19 cellular contexts compared by ENCODE assay signal in genomic region chr18:4260107-4260506, GRCh38.
"Had no signal": no experiment of that assay in that cellular context is flagged by ENCODE, and none has a peak within 500 bp of the region (broad histone marks: within the 10 kb centered on the region; RNA-seq: fewer than 3 reads in every experiment).

No MANE protein-coding gene starts in this region.

- ATAC-seq: activated CD8-positive, alpha-beta T cell treated with anti-CD3 and anti-CD28 coated beads for 36 hours; activated naive CD4-positive, alpha-beta T cell treated with anti-CD3 and anti-CD28 coated beads, Interleukin-2, amount 50 U/mL, for 72 hours; heart right ventricle; left colon had no signal

- H3K4me3 ChIP-seq: heart right ventricle, ovary, prostate gland, testis, uterus had no signal

- DNase-seq: activated B cell treated with CpG ODN at 0.5 μM for 24 hours; activated CD4-positive, alpha-beta T cell treated with anti-CD3 and anti-CD28 coated beads for 48 hours; activated CD8-positive, alpha-beta T cell treated with anti-CD3 and anti-CD28 coated beads for 36 hours; activated T-cell treated with anti-CD3 and anti-CD28 coated beads, Interleukin-2, amount 50 U/mL, for 1 hour; central memory CD4-positive, alpha-beta T cell; dermis blood vessel endothelial cell; effector CD8-positive, alpha-beta T cell; erythroblast; foreskin fibroblast; heart right ventricle; left colon; ovary; stimulated activated CD4-positive, alpha-beta T cell treated with anti-CD3 and anti-CD28 coated beads, Interleukin-2, amount 100 ng/mL, for 48 hours; stimulated activated naive CD4-positive, alpha-beta T cell; testis; trophoblast cell; uterus had no signal
